8 cellular contexts compared by ENCODE assay signal in genomic region chr6:123715243-123715863, GRCh38.
DNase-seq lines count a peak whose midpoint lies in the region; ATAC-seq and TF ChIP-seq lines count a peak whose summit lies in the region.

No MANE protein-coding gene starts in this region.

- H3K4me3 Mint-ChIP-seq in Calu3 (ENCODE audit: low read depth, unreplicated experiment): no peak overlapping the region
- H3K4me3 Mint-ChIP-seq in type B pancreatic cell: no peak overlapping the region

- CTCF ChIA-PET in Calu3 (lab: Charles Lee): interaction anchor here (0.7 to 2.2 kb wide), 10 partner anchors 12 to 1081 kb away, joined by 3 to 17 read pairs (median 6); no protein-coding TSS in a partner anchor

- H3K36me3 ChIP-seq in SU-DHL-6 (ENCODE audit: low read length): no peaks in the 10 kb centered on the region
- no peaks in the 10 kb centered on the region for H3K36me3 ChIP-seq in effector memory CD4-positive, alpha-beta T cell (ENCODE audit: control insufficient read depth, insufficient read depth, low read length)

- no peak overlapping the region for H3K4me2 ChIP-seq in SU-DHL-6 (ENCODE audit: low read depth, low read length, poor library complexity, severe bottlenecking)

- no peaks in the 10 kb centered on the region for H4K20me1 ChIP-seq in SU-DHL-6 (ENCODE audit: low read depth, low read length)

- H3K79me2 ChIP-seq in SU-DHL-6 (ENCODE audit: insufficient read depth, low read length): no peaks in the 10 kb centered on the region

- H3K27ac Mint-ChIP-seq in Calu3 (ENCODE audit: unreplicated experiment): no peak overlapping the region
- no peak overlapping the region for H3K27ac Mint-ChIP-seq in type B pancreatic cell

- no peak overlapping the region for H3K4me3 ChIP-seq in LNCaP clone FGC (ENCODE audit: low read depth, low read length)
- no peak overlapping the region for H3K4me3 ChIP-seq in SU-DHL-6 (ENCODE audit: insufficient read depth, low read length, poor library complexity, severe bottlenecking)
- no peak overlapping the region for H3K4me3 ChIP-seq in right cardiac atrium (ENCODE audit: low read length)
- no peak overlapping the region for H3K4me3 ChIP-seq in effector memory CD4-positive, alpha-beta T cell (ENCODE audit: insufficient read depth, low read depth, low read length, poor library complexity, severe bottlenecking)

- H3K9me3 Mint-ChIP-seq in Calu3 (ENCODE audit: low read depth, unreplicated experiment) (no peaks in the 10 kb centered on the region), type B pancreatic cell (no peaks in the 10 kb centered on the region)

- H3K9me3 ChIP-seq in SU-DHL-6 (ENCODE audit: insufficient read depth, low read length) (no peaks in the 10 kb centered on the region), right cardiac atrium (ENCODE audit: control insufficient read depth, low read length) (no peaks in the 10 kb centered on the region)
- no peaks in the 10 kb centered on the region for H3K9me3 ChIP-seq in effector memory CD4-positive, alpha-beta T cell (ENCODE audit: control insufficient read depth, low read length)

- WGBS in right cardiac atrium: 42% methylated on average over 5 of the region's 5 CpGs

- no TSS peak for BruUV-seq in Calu3 (replicated peaks; lab: Mats Ljungman, UMichigan)

- intact Hi-C loops in Calu3 (cut with micrococcal nuclease; ENCODE audit: unreplicated experiment) (loop anchor here (1.0 to 10.0 kb wide), 3 partner anchors 299 to 851 kb away; no protein-coding TSS in a partner anchor), right cardiac atrium (cut with DNase I) (loop anchor here (2.0 to 5.0 kb wide), 3 partner anchors 298 to 303 kb away; no protein-coding TSS in a partner anchor)

- no peak overlapping the region for H3K9ac ChIP-seq in SU-DHL-6 (ENCODE audit: low read length)

- DNase-seq in Calu3 (peak; percentile 34), LNCaP clone FGC (ENCODE audit: low read depth) (no peak), right cardiac atrium (no peak), type B pancreatic cell (ENCODE audit: extremely low spot score, unreplicated experiment) (no peak), epidermal melanocyte (ENCODE audit: insufficient read length, low spot score) (no peak)
- no peak for DNase-seq in effector memory CD4-positive, alpha-beta T cell

- TF ChIP-seq CTCF in Calu3 (IDR thresholded peaks at IDR 0.05; ENCODE audit: unreplicated experiment) (peak; percentile 17), LNCaP clone FGC (IDR thresholded peaks at IDR 0.05; ENCODE audit: control insufficient read depth, extremely low read depth, insufficient read depth) (peak; percentile 69), SU-DHL-6 (IDR thresholded peaks at IDR 0.05; ENCODE audit: insufficient read depth, low read length, poor library complexity, severe bottlenecking) (peak; percentile 44), type B pancreatic cell (conservative IDR thresholded peaks at IDR 0.05) (peak; percentile 83)

- H3K27ac ChIP-seq in SU-DHL-6 (ENCODE audit: low read depth, low read length) (no peak overlapping the region), right cardiac atrium (ENCODE audit: low read length) (no peak overlapping the region)
- no peak overlapping the region for H3K27ac ChIP-seq in effector memory CD4-positive, alpha-beta T cell (ENCODE audit: insufficient read depth, low read length, poor library complexity, severe bottlenecking)

- ATAC-seq in GM21367 (IDR thresholded peaks at IDR 0.05; ENCODE audit: unreplicated experiment): peak; percentile 69
- ATAC-seq in right cardiac atrium: peak; percentile 36 to 61

- H3K36me3 Mint-ChIP-seq in Calu3 (ENCODE audit: insufficient read depth, unreplicated experiment) (no peaks in the 10 kb centered on the region), type B pancreatic cell (no peaks in the 10 kb centered on the region)

- H3K4me1 Mint-ChIP-seq in Calu3 (ENCODE audit: low read depth, unreplicated experiment) (no peaks in the 10 kb centered on the region), type B pancreatic cell (ENCODE audit: unreplicated experiment) (no peaks in the 10 kb centered on the region)

- no peak overlapping the region for H2AFZ ChIP-seq in SU-DHL-6 (ENCODE audit: low read depth, low read length, severe bottlenecking)

- H3F3A ChIP-seq in SU-DHL-6 (ENCODE audit: insufficient read depth): no peaks in the 10 kb centered on the region

- no peaks in the 10 kb centered on the region for H3K9me2 ChIP-seq in SU-DHL-6 (replicated peaks; ENCODE audit: insufficient read depth, low read length)

- H3K27me3 Mint-ChIP-seq in Calu3 (ENCODE audit: unreplicated experiment) (no peaks in the 10 kb centered on the region), type B pancreatic cell (peaks cover 4% of the 10 kb centered on the region)

- H3K27me3 ChIP-seq in SU-DHL-6 (ENCODE audit: low read length) (no peaks in the 10 kb centered on the region), right cardiac atrium (ENCODE audit: control insufficient read depth, insufficient read depth) (no peaks in the 10 kb centered on the region)
- no peaks in the 10 kb centered on the region for H3K27me3 ChIP-seq in effector memory CD4-positive, alpha-beta T cell (replicated peaks; ENCODE audit: control insufficient read depth, insufficient read depth, low read length, poor library complexity, severe bottlenecking)

- H3K4me1 ChIP-seq in right cardiac atrium (ENCODE audit: control insufficient read depth, insufficient read depth, low read length): no peaks in the 10 kb centered on the region
- H3K4me1 ChIP-seq in effector memory CD4-positive, alpha-beta T cell (ENCODE audit: control insufficient read depth, insufficient read depth, low read length, poor library complexity, severe bottlenecking): no peaks in the 10 kb centered on the region

Comparison
In these comparisons a context has a peak if more than half of its experiments do, and no peak if none do; other contexts are left out.
1. CTCF ChIP-seq: peak in every context shown above with its lines; median percentile 83 in type B pancreatic cell; 69 in LNCaP clone FGC; 44 in SU-DHL-6; 17 in Calu3.